8 cellular contexts compared by ENCODE assay signal in the genomic region with DNA sequence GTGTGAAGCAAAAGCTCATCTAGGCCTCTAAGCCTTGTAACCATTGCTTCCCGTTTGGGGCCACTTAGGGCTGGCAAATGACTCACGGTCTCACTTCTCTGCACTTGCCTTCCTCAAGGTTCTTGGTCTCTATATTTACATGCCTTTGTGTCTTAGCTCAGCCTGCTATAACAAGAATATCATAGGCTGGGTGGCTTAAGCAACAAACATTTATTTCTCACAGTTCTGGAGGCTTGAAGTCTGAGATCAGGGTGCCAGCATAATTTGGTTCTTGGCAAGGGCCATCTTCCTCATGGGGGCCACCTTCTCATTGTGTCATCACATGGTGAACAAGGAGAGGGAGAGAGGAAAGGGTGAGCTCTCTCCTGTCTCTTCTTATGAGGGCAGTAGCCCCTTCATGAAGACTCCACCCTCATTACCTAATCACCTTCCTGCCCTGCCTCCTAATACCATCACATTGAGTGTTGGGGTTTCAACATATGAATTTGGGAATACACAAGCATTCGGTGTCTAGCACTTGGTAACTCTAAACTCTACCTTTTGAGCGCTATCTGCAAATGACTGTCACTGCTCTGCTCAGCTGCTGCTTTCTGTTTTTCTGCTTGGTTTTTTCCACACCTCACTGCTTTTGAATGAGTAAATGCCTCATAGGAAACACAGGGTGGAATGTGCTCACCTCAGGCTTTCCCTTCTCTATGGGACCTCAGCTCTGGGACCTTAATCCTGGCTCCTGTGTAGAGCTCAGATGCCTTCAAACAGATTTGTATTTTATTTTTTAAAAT. TPM values are rescaled to one million over a fixed set of nuclear protein-coding genes. Genes with fewer than 3 reads are reported as not detected.
DNase-seq lines count a peak whose midpoint lies in the region; ATAC-seq, FAIRE-seq and TF ChIP-seq lines count a peak whose summit lies in the region.

No MANE protein-coding gene starts in this region.

- peaks cover 6% of the 10 kb centered on the region for H3K27me3 Mint-ChIP-seq in activated T-helper 2 cell treated with anti-CD3 and anti-CD28 coated beads, Interferon-gamma antibody, Interleukin-2, Interleukin-4, amounts not matched to agents 10 μg/mL and 5 μg/mL and 100 μg/mL, durations not matched to agents 14 hours and 24 hours and 36 hours (ENCODE audit: low read depth)
- no peaks in the 10 kb centered on the region for H3K27me3 Mint-ChIP-seq in neural crest cell (ENCODE audit: low read depth)

- H3K27ac Mint-ChIP-seq in activated T-helper 2 cell treated with anti-CD3 and anti-CD28 coated beads, Interferon-gamma antibody, Interleukin-2, Interleukin-4, amounts not matched to agents 10 μg/mL and 5 μg/mL and 100 μg/mL, durations not matched to agents 14 hours and 24 hours and 36 hours: peak overlapping the region; percentile 92
- H3K27ac Mint-ChIP-seq in neural crest cell (ENCODE audit: unreplicated experiment): peak overlapping the region; percentile 1

- in situ Hi-C loops in GM13976 (cut with MboI; ENCODE audit: low sequenced_read_pairs, unreplicated experiment): no loop called here

- DNase-seq in DMS79 treated with DMSO at 0.1 percent for 48 hours (lab: John Stamatoyannopoulos, UW) (peak; percentile 17), DMS79 (lab: John Stamatoyannopoulos, UW) (no peak), neural crest cell (ENCODE audit: low read depth, low spot score) (no peak), GM13976 (ENCODE audit: low spot score) (no peak), NCI-H1105 (lab: John Stamatoyannopoulos, UW) (no peak), GM19239 (ENCODE audit: insufficient read length, low spot score) (no peak)
- no peak for DNase-seq in activated T-helper 2 cell treated with anti-CD3 and anti-CD28 coated beads, Interferon-gamma antibody, Interleukin-2, Interleukin-4, amounts not matched to agents 10 μg/mL and 5 μg/mL and 100 μg/mL, durations not matched to agents 14 hours and 24 hours and 36 hours (ENCODE audit: low spot score)

- no peak for FAIRE-seq in GM19239 (lab: Jason Lieb, UNC)

- ATAC-seq in HG03175 (IDR thresholded peaks at IDR 0.05; ENCODE audit: unreplicated experiment): peak; percentile 51

- peaks cover 24% of the 10 kb centered on the region for H3K4me1 Mint-ChIP-seq in activated T-helper 2 cell treated with anti-CD3 and anti-CD28 coated beads, Interferon-gamma antibody, Interleukin-2, Interleukin-4, amounts not matched to agents 10 μg/mL and 5 μg/mL and 100 μg/mL, durations not matched to agents 14 hours and 24 hours and 36 hours (ENCODE audit: low read depth)
- peaks cover 2% of the 10 kb centered on the region for H3K4me1 Mint-ChIP-seq in neural crest cell

- intact Hi-C loops in activated T-helper 2 cell treated with anti-CD3 and anti-CD28 coated beads, Interferon-gamma antibody, Interleukin-2, Interleukin-4, amounts not matched to agents 10 μg/mL and 5 μg/mL and 100 μg/mL, durations not matched to agents 14 hours and 24 hours and 36 hours (cut with micrococcal nuclease): loop anchor here (5.0 to 10.0 kb wide), 4 partner anchors 51 to 834 kb away; a partner anchor contains a TSS

- H3K36me3 Mint-ChIP-seq in activated T-helper 2 cell treated with anti-CD3 and anti-CD28 coated beads, Interferon-gamma antibody, Interleukin-2, Interleukin-4, amounts not matched to agents 10 μg/mL and 5 μg/mL and 100 μg/mL, durations not matched to agents 14 hours and 24 hours and 36 hours (ENCODE audit: low read depth): no peaks in the 10 kb centered on the region
- no peaks in the 10 kb centered on the region for H3K36me3 Mint-ChIP-seq in neural crest cell (ENCODE audit: low read depth)

- H3K9me3 Mint-ChIP-seq in activated T-helper 2 cell treated with anti-CD3 and anti-CD28 coated beads, Interferon-gamma antibody, Interleukin-2, Interleukin-4, amounts not matched to agents 10 μg/mL and 5 μg/mL and 100 μg/mL, durations not matched to agents 14 hours and 24 hours and 36 hours: no peaks in the 10 kb centered on the region
- peaks cover 7% of the 10 kb centered on the region for H3K9me3 Mint-ChIP-seq in neural crest cell

- no peak for TF ChIP-seq CTCF in neural crest cell (conservative IDR thresholded peaks at IDR 0.05)
- TF ChIP-seq CTCF in GM13976 (IDR thresholded peaks at IDR 0.05; ENCODE audit: borderline replicate concordance, control extremely low read depth, extremely low read depth, insufficient read depth, missing control alignments): no peak

- peak overlapping the region; percentile 61 for H3K4me3 Mint-ChIP-seq in activated T-helper 2 cell treated with anti-CD3 and anti-CD28 coated beads, Interferon-gamma antibody, Interleukin-2, Interleukin-4, amounts not matched to agents 10 μg/mL and 5 μg/mL and 100 μg/mL, durations not matched to agents 14 hours and 24 hours and 36 hours (ENCODE audit: low read depth)
- H3K4me3 Mint-ChIP-seq in neural crest cell: no peak overlapping the region

RNA-seq across cellular contexts. Expression of a gene that starts 16.2 kb away (rescaled TPM):
- 3.5 and 4.1 TPM in 2 replicates for total RNA-seq in activated T-helper 2 cell treated with anti-CD3 and anti-CD28 coated beads, Interferon-gamma antibody, Interleukin-2, Interleukin-4, amounts not matched to agents 10 μg/mL and 5 μg/mL and 100 μg/mL, durations not matched to agents 14 hours and 24 hours and 36 hours
- 17.3 and 18.9 TPM in 2 replicates for total RNA-seq in neural crest cell
